Comparison of ENCODE assay signal across 8 cellular contexts in the genomic region with DNA sequence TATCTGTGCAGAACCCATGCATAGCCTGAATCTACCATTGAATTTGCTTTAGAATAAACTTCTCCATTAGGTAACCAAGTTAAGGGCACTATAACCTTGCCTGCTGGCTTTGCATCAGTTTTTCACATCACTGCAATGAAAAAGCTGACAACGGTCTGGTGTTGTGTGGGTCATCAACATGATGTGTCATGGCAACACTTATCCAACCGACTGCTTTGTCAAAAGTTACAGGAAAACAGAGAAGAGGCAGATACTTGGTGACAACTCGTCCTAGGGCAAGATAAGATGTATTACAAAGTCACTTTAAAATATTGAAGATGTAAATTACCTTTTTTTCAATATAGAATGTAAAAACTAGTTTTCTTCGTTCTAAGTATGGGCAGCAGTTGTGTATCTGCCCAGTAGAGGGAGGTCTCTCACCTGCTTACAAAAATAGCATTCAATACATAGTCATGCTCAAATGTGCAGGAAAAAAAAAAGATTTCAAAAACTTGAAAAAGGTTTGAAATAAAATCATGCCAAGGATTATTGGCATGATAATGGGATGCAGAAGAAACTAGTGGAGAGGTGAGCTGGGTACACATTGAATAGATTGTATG.
DNase-seq lines count a peak whose midpoint lies in the region; ATAC-seq and TF ChIP-seq lines count a peak whose summit lies in the region.

No MANE protein-coding gene starts in this region.

- no peaks in the 10 kb centered on the region for H3K9me2 ChIP-seq in GM23338 (ENCODE audit: insufficient read depth)

- H3K27me3 ChIP-seq in GM23338 (ENCODE audit: insufficient read depth): no peaks in the 10 kb centered on the region
- no peaks in the 10 kb centered on the region for H3K27me3 ChIP-seq in sigmoid colon

- no peaks in the 10 kb centered on the region for H3K9me3 ChIP-seq in sigmoid colon

- H3K4me3 Mint-ChIP-seq in GM23338: no peak overlapping the region

- peaks cover 4% of the 10 kb centered on the region; the same call in 1 of the 2 replicates for H3K4me1 ChIP-seq in GM23338 (ENCODE audit: insufficient read depth)
- H3K4me1 ChIP-seq in sigmoid colon: no peaks in the 10 kb centered on the region

- TF ChIP-seq EP300 in sigmoid colon (IDR thresholded peaks at IDR 0.05): no peak

- H3F3A ChIP-seq in GM23338 (replicated peaks; ENCODE audit: low read depth): no peaks in the 10 kb centered on the region

- no peak overlapping the region for H3K4me2 ChIP-seq in GM23338

- H3K4me3 ChIP-seq in GM23338: no peak overlapping the region
- no peak overlapping the region for H3K4me3 ChIP-seq in sigmoid colon

- H3K9me3 Mint-ChIP-seq in GM23338: no peaks in the 10 kb centered on the region; the same call in 1 of the 3 replicates

- intact Hi-C loops in posterior vena cava (cut with DNase I): no loop called here
- intact Hi-C loops in sigmoid colon (cut with DNase I): loop anchor here (10.0 kb wide), 1 partner anchor 140 kb away; no protein-coding TSS in a partner anchor

- 40 to 46% methylated on average over 4 of the region's 4 CpGs for WGBS in sigmoid colon, 2 donors

- no peak overlapping the region for H3K27ac ChIP-seq in GM23338 (ENCODE audit: low read depth)
- H3K27ac ChIP-seq in sigmoid colon: no peak overlapping the region

- no peak overlapping the region for H3K27ac Mint-ChIP-seq in GM23338

- TF ChIP-seq CTCF in GM23338 (conservative IDR thresholded peaks at IDR 0.05; ENCODE audit: low read depth in 2 of 2) (peak; percentile 61 to 89), sigmoid colon (IDR thresholded peaks at IDR 0.05) (peak in 2 of 4 experiments; percentile 10 to 29)

- H3K36me3 Mint-ChIP-seq in GM23338 (ENCODE audit: low read depth): no peaks in the 10 kb centered on the region

- H2AFZ ChIP-seq in GM23338: no peak overlapping the region

- peaks cover 15% of the 10 kb centered on the region for H3K4me1 Mint-ChIP-seq in GM23338

- no peak for TF ChIP-seq POLR2A in sigmoid colon (IDR thresholded peaks at IDR 0.05)

- peak; percentile 58; the same call in 2 of the 3 replicates for ATAC-seq in GM23338
- ATAC-seq in SK-N-SH treated with all-trans-retinoic acid at 6 μM for 48 hours: peak; percentile 86

- DNase-seq in AG20443 (ENCODE audit: low spot score): peak; percentile 43
- no peak for DNase-seq in GM23338 (ENCODE audit: low spot score)
- DNase-seq in iris pigment epithelial cell (ENCODE audit: low read depth): peak; percentile 45
- no peak for DNase-seq in activated naive CD4-positive, alpha-beta T cell treated with anti-CD3 and anti-CD28 coated beads, Interleukin-2, amount 50 U/mL, for 16 hours
- no peak for DNase-seq in posterior vena cava (ENCODE audit: low spot score)
- no peak for DNase-seq in sigmoid colon
- DNase-seq in T-helper 2 cell: no peak

- no peaks in the 10 kb centered on the region for H3K36me3 ChIP-seq in GM23338 (ENCODE audit: insufficient read depth)
- H3K36me3 ChIP-seq in sigmoid colon: no peaks in the 10 kb centered on the region

- no peaks in the 10 kb centered on the region for H3K79me2 ChIP-seq in GM23338 (replicated peaks; ENCODE audit: insufficient read depth)

- no peaks in the 10 kb centered on the region for H3K27me3 Mint-ChIP-seq in GM23338 (ENCODE audit: insufficient read depth, low read depth, poor library complexity)

- H4K20me1 ChIP-seq in GM23338 (replicated peaks; ENCODE audit: insufficient read depth): no peaks in the 10 kb centered on the region

TF ChIP-seq in GM23338, 12 proteins besides CTCF, POLR2A, EP300 and RAD21 (continues in another document):
- TF ChIP-seq ZNF114 (CRISPR knock-in tag; IDR thresholded peaks at IDR 0.05) (no peak), ZNF331 (CRISPR knock-in tag; IDR thresholded peaks at IDR 0.05; ENCODE audit: low read depth) (no peak), JUNB (IDR thresholded peaks at IDR 0.05; ENCODE audit: unreplicated experiment) (no peak)

TF ChIP-seq in SK-N-SH treated with all-trans-retinoic acid at 6 μM for 48 hours, 23 proteins besides CTCF, POLR2A, EP300 and RAD21:
- TF ChIP-seq ESRRG (CRISPR knock-in tag; IDR thresholded peaks at IDR 0.05) (no peak), CREB5 (CRISPR knock-in tag; IDR thresholded peaks at IDR 0.05; ENCODE audit: low read depth) (no peak), RARB (CRISPR knock-in tag; IDR thresholded peaks at IDR 0.05) (no peak), PPARA (CRISPR knock-in tag; IDR thresholded peaks at IDR 0.05; ENCODE audit: borderline replicate concordance) (no peak), TCF4 (CRISPR knock-in tag; IDR thresholded peaks at IDR 0.05; ENCODE audit: borderline replicate concordance) (no peak), ISL1 (CRISPR knock-in tag; IDR thresholded peaks at IDR 0.05) (no peak), ZFP30 (CRISPR knock-in tag; IDR thresholded peaks at IDR 0.05) (no peak), ZNF70 (CRISPR knock-in tag; IDR thresholded peaks at IDR 0.05) (no peak), SNAI2 (CRISPR knock-in tag; IDR thresholded peaks at IDR 0.05) (no peak), ZNF565 (CRISPR knock-in tag; conservative IDR thresholded peaks at IDR 0.05; ENCODE audit: low read depth) (no peak), CSDC2 (CRISPR knock-in tag; IDR thresholded peaks at IDR 0.05) (no peak), ZNF8 (CRISPR knock-in tag; IDR thresholded peaks at IDR 0.05) (no peak)
- TF ChIP-seq, protein P1, sequence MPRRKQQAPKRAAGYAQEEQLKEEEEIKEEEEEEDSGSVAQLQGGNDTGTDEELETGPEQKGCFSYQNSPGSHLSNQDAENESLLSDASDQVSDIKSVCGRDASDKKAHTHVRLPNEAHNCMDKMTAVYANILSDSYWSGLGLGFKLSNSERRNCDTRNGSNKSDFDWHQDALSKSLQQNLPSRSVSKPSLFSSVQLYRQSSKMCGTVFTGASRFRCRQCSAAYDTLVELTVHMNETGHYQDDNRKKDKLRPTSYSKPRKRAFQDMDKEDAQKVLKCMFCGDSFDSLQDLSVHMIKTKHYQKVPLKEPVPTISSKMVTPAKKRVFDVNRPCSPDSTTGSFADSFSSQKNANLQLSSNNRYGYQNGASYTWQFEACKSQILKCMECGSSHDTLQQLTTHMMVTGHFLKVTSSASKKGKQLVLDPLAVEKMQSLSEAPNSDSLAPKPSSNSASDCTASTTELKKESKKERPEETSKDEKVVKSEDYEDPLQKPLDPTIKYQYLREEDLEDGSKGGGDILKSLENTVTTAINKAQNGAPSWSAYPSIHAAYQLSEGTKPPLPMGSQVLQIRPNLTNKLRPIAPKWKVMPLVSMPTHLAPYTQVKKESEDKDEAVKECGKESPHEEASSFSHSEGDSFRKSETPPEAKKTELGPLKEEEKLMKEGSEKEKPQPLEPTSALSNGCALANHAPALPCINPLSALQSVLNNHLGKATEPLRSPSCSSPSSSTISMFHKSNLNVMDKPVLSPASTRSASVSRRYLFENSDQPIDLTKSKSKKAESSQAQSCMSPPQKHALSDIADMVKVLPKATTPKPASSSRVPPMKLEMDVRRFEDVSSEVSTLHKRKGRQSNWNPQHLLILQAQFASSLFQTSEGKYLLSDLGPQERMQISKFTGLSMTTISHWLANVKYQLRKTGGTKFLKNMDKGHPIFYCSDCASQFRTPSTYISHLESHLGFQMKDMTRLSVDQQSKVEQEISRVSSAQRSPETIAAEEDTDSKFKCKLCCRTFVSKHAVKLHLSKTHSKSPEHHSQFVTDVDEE (CRISPR knock-in tag; IDR thresholded peaks at IDR 0.05): no peak
- TF ChIP-seq, protein P2, sequence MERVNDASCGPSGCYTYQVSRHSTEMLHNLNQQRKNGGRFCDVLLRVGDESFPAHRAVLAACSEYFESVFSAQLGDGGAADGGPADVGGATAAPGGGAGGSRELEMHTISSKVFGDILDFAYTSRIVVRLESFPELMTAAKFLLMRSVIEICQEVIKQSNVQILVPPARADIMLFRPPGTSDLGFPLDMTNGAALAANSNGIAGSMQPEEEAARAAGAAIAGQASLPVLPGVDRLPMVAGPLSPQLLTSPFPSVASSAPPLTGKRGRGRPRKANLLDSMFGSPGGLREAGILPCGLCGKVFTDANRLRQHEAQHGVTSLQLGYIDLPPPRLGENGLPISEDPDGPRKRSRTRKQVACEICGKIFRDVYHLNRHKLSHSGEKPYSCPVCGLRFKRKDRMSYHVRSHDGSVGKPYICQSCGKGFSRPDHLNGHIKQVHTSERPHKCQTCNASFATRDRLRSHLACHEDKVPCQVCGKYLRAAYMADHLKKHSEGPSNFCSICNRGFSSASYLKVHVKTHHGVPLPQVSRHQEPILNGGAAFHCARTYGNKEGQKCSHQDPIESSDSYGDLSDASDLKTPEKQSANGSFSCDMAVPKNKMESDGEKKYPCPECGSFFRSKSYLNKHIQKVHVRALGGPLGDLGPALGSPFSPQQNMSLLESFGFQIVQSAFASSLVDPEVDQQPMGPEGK (CRISPR knock-in tag; IDR thresholded peaks at IDR 0.05; ENCODE audit: borderline replicate concordance): no peak

Comparison
In these comparisons a context has a peak if more than half of its experiments do, and no peak if none do; other contexts are left out.
1. DNase-seq: peak in AG20443 (single experiment) and iris pigment epithelial cell (single experiment); none in GM23338 (single experiment), activated naive CD4-positive, alpha-beta T cell treated with anti-CD3 and anti-CD28 coated beads, Interleukin-2, amount 50 U/mL, for 16 hours (single experiment), posterior vena cava (single experiment), sigmoid colon (single experiment) and T-helper 2 cell (0 of 5).